ENCODE assay signal across 8 cellular contexts in the genomic region with DNA sequence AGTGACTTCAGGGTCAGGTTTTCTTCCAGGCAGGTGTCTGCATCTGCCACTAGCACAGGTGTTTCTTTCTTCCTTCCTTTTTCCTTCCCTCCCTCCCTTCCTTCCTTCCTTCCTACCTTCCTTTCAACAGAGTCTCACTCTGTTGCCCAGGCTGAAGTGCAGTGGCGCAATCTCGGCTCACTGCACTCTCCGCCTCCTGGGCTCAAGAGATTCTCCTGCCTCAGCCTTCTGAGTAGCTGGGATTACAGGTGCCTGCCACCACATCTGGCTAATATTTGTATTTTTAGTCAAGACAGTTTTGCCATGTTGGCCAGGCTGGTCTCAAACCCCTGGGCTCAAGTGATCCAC. TPM values are rescaled to one million over a fixed set of nuclear protein-coding genes. Genes with fewer than 3 reads are reported as not detected.
DNase-seq lines count a peak whose midpoint lies in the region; ATAC-seq, FAIRE-seq and TF ChIP-seq lines count a peak whose summit lies in the region.
"Not testable (repeated sequence)": the region's sequence is repeated elsewhere in the genome, so short reads cannot be mapped to it uniquely, and the experiment has no call there.

No MANE protein-coding gene starts in this region.

- H3K36me3 ChIP-seq in A673 (ENCODE audit: insufficient read depth, low read length, poor library complexity, severe bottlenecking); Caco-2 (ENCODE audit: control insufficient read depth, insufficient read depth, low read length); OCI-LY1 (ENCODE audit: insufficient read depth, low read length); K562 (ENCODE audit: control insufficient read depth, insufficient read depth, low read length); esophagus squamous epithelium; smooth muscle cell (ENCODE audit: low read depth): not testable (repeated sequence)

- not testable (repeated sequence) for FAIRE-seq in K562 (lab: Jason Lieb, UNC)

- not testable (repeated sequence) for H3F3A ChIP-seq in OCI-LY1 (ENCODE audit: insufficient read depth, low read length)
- peaks cover 36% of the 10 kb centered on the region for H3F3A ChIP-seq in smooth muscle cell (ENCODE audit: low read depth)

- H3K4me1 Mint-ChIP-seq in Caco-2 (ENCODE audit: low read depth, unreplicated experiment): peaks cover 65% of the 10 kb centered on the region
- H3K4me1 Mint-ChIP-seq in mesothelial cell of epicardium: peaks cover 53% of the 10 kb centered on the region

- not testable (repeated sequence) for H2AFZ ChIP-seq in OCI-LY1 (ENCODE audit: low read length); K562 (ENCODE audit: low read depth, low read length)
- H2AFZ ChIP-seq in smooth muscle cell (ENCODE audit: low read depth): peak overlapping the region; percentile 88

- H3K4me3 Mint-ChIP-seq in Caco-2 (ENCODE audit: unreplicated experiment): peak overlapping the region; percentile 3
- H3K4me3 Mint-ChIP-seq in mesothelial cell of epicardium: not testable (repeated sequence)

- not testable (repeated sequence) for H4K20me1 ChIP-seq in OCI-LY1 (ENCODE audit: insufficient read depth, low read length); K562 (replicated peaks; ENCODE audit: control insufficient read depth, insufficient read depth, low read length); smooth muscle cell (ENCODE audit: low read depth)

- POLR2A ChIA-PET in A673 (lab: Charles Lee; ENCODE audit: low non-redundant PET); Caco-2 (lab: Charles Lee): not testable (repeated sequence)
- POLR2A ChIA-PET in K562 (lab: Yijun Ruan, JAX): interaction anchor here (1.3 kb wide), 1 partner anchor 11 kb away, joined by 3 read pairs; no protein-coding TSS in a partner anchor

- H3K9me3 Mint-ChIP-seq in Caco-2 (ENCODE audit: unreplicated experiment); mesothelial cell of epicardium: not testable (repeated sequence)

- not testable (repeated sequence) for H3K9me2 ChIP-seq in OCI-LY1 (ENCODE audit: low read depth, low read length)

- H3K4me3 ChIP-seq in A673 (ENCODE audit: low read depth, low read length, poor library complexity, severe bottlenecking); Caco-2 (ENCODE audit: low read depth, low read length); OCI-LY1 (ENCODE audit: low read depth, low read length, poor library complexity, severe bottlenecking); K562; esophagus squamous epithelium; smooth muscle cell: not testable (repeated sequence)

- H3K27me3 Mint-ChIP-seq in Caco-2 (ENCODE audit: insufficient read depth, unreplicated experiment); mesothelial cell of epicardium (ENCODE audit: low read depth): not testable (repeated sequence)

- not testable (repeated sequence) for TF ChIP-seq POLR2A in K562 (conservative IDR thresholded peaks at IDR 0.05); esophagus squamous epithelium (IDR thresholded peaks at IDR 0.05)

- not testable (repeated sequence) for H3K9me3 ChIP-seq in A673 (ENCODE audit: low read depth, low read length, poor library complexity, severe bottlenecking); Caco-2; OCI-LY1 (ENCODE audit: low read length); K562 (replicated peaks; ENCODE audit: control insufficient read depth, insufficient read depth, low read depth, low read length); esophagus squamous epithelium; smooth muscle cell (replicated peaks; ENCODE audit: low read depth)

- in situ Hi-C loops in K562 (cut with MboI): not testable (repeated sequence)

- intact Hi-C loops in A673 (cut with micrococcal nuclease; ENCODE audit: unreplicated experiment); Caco-2 (cut with micrococcal nuclease; ENCODE audit: unreplicated experiment); K562 (cut with micrococcal nuclease); esophagus squamous epithelium (cut with DNase I): not testable (repeated sequence)

- no CpG with 5 or more reads among the region's 3 CpGs for WGBS in K562 (ENCODE audit: insufficient coverage, low coverage, missing lambda C conversion rate)
- 58 to 88% methylated on average over 3 of the region's 3 CpGs for WGBS in esophagus squamous epithelium, 2 donors
- WGBS in smooth muscle cell (ENCODE audit: low lambda C conversion rate): 75% methylated on average over 3 of the region's 3 CpGs

- not testable (repeated sequence) for BruUV-seq in A673 (replicated peaks; lab: Mats Ljungman, UMichigan); Caco-2 (replicated peaks; lab: Mats Ljungman, UMichigan); K562 (replicated peaks; lab: Mats Ljungman, UMichigan)

- H3K36me3 Mint-ChIP-seq in Caco-2 (ENCODE audit: insufficient read depth, unreplicated experiment): peaks cover 20% of the 10 kb centered on the region
- not testable (repeated sequence) for H3K36me3 Mint-ChIP-seq in mesothelial cell of epicardium

- H3K4me2 ChIP-seq in OCI-LY1 (ENCODE audit: low read length); K562 (ENCODE audit: insufficient read depth, low read length): not testable (repeated sequence)
- H3K4me2 ChIP-seq in smooth muscle cell: peak overlapping the region; percentile 69

- not testable (repeated sequence) for H3K27me3 ChIP-seq in A673 (replicated peaks; ENCODE audit: insufficient read depth, low read depth, low read length, poor library complexity); Caco-2 (replicated peaks; ENCODE audit: control insufficient read depth, insufficient read depth, low read length); OCI-LY1 (ENCODE audit: insufficient read depth, low read length); K562 (ENCODE audit: control insufficient read depth in 2 of 2, insufficient read depth in 2 of 2, low read length in 2 of 2); esophagus squamous epithelium; smooth muscle cell (ENCODE audit: low read depth)

- H3K4me1 ChIP-seq in A673 (ENCODE audit: insufficient read depth, low read length, poor library complexity, severe bottlenecking) (peaks cover 26% of the 10 kb centered on the region), Caco-2 (peaks cover 69% of the 10 kb centered on the region), OCI-LY1 (ENCODE audit: insufficient read depth, low read length, severe bottlenecking) (peaks cover 64% of the 10 kb centered on the region), K562 (replicated peaks in 1 of 2; ENCODE audit: control insufficient read depth in 2 of 2, insufficient read depth in 2 of 2, low read length in 2 of 2) (peaks cover 42 to 47% of the 10 kb centered on the region in 2 experiments), esophagus squamous epithelium (peaks cover 31 to 59% (median 34%) of the 10 kb centered on the region in 3 donors), smooth muscle cell (ENCODE audit: low read depth) (peaks cover 29% of the 10 kb centered on the region)

- not testable (repeated sequence) for ATAC-seq in K562

- not testable (repeated sequence) for TF ChIP-seq CTCF in A673 (conservative IDR thresholded peaks at IDR 0.05; ENCODE audit: low read depth, low read length); Caco-2 (IDR thresholded peaks at IDR 0.05; ENCODE audit: insufficient read depth in 1 of 2, low read depth in 1 of 2, low read length in 1 of 2, severe bottlenecking in 1 of 2, unreplicated experiment in 1 of 2); OCI-LY1 (IDR thresholded peaks at IDR 0.05; ENCODE audit: low read length); VCaP (conservative IDR thresholded peaks at IDR 0.05); K562 (IDR thresholded peaks at IDR 0.05 in 2 of 3, conservative IDR thresholded peaks at IDR 0.05 in 1 of 3; ENCODE audit: insufficient read depth in 2 of 3, low read depth in 1 of 3, low read length in 3 of 3); esophagus squamous epithelium (IDR thresholded peaks at IDR 0.05); mesothelial cell of epicardium (IDR thresholded peaks at IDR 0.05; ENCODE audit: unreplicated experiment); smooth muscle cell (IDR thresholded peaks at IDR 0.05; ENCODE audit: borderline replicate concordance, insufficient read depth, poor library complexity, severe bottlenecking)

- peak overlapping the region; percentile 99 for H3K27ac Mint-ChIP-seq in Caco-2 (ENCODE audit: unreplicated experiment)
- peak overlapping the region; percentile 97 for H3K27ac Mint-ChIP-seq in mesothelial cell of epicardium

- H3K27ac ChIP-seq in A673 (ENCODE audit: low read depth, low read length, poor library complexity, severe bottlenecking) (peak overlapping the region; percentile 22), OCI-LY1 (ENCODE audit: low read depth, low read length, poor library complexity, severe bottlenecking) (peak overlapping the region; percentile 71), VCaP (peak overlapping the region; percentile 70; the same call in 1 of the 2 replicates), esophagus squamous epithelium (peak overlapping the region; percentile 54 to 93 (median 92)), smooth muscle cell (ENCODE audit: low read depth) (peak overlapping the region; percentile 100)
- not testable (repeated sequence) for H3K27ac ChIP-seq in K562 (ENCODE audit: extremely low read depth, low read depth, low read length)

- CTCF ChIA-PET in A673 (lab: Charles Lee); Caco-2 (lab: Charles Lee); K562 (lab: Yijun Ruan, JAX; ENCODE audit: low intra/inter-chr PET ratio): not testable (repeated sequence)

- not testable (repeated sequence) for TF ChIP-seq EP300 in K562 (IDR thresholded peaks at IDR 0.05; ENCODE audit: low read length)

- H3K9me1 ChIP-seq in K562 (ENCODE audit: control insufficient read depth, insufficient read depth, low read length): not testable (repeated sequence)

- H3K79me2 ChIP-seq in OCI-LY1 (ENCODE audit: insufficient read depth, low read length); K562 (ENCODE audit: control insufficient read depth, insufficient read depth, low read length); smooth muscle cell (ENCODE audit: low read depth): not testable (repeated sequence)

- not testable (repeated sequence) for H3K9ac ChIP-seq in OCI-LY1 (ENCODE audit: low read length)
- H3K9ac ChIP-seq in K562 (ENCODE audit: insufficient read depth in 1 of 2, low read depth in 2 of 2, low read length in 2 of 2): 0 out of 4 replicates have a peak overlapping the region, but pooled peaks of 1 of the 2 experiments have one; percentile 71
- H3K9ac ChIP-seq in smooth muscle cell (ENCODE audit: low read depth): peak overlapping the region; percentile 5

- TF ChIP-seq RAD21 in K562 (CRISPR knock-in tag; conservative IDR thresholded peaks at IDR 0.05 in 1 of 2, IDR thresholded peaks at IDR 0.05 in 1 of 2): not testable (repeated sequence)

- DNase-seq in A673 (ENCODE audit: low spot score); Caco-2; K562 (ENCODE audit: extremely low read depth in 1 of 4, low spot score in 3 of 4); esophagus squamous epithelium (lab: John Stamatoyannopoulos, UW); mesothelial cell of epicardium (ENCODE audit: low spot score in 2 of 2, unreplicated experiment in 2 of 2); smooth muscle cell (lab: John Stamatoyannopoulos, UW; ENCODE audit: unreplicated experiment): not testable (repeated sequence)

RNA-seq across cellular contexts. Expression of gene ECHDC3, which starts 53.8 kb away (rescaled TPM):
- total RNA-seq in A673 (2021) (8.9 and 13.9 TPM in 2 replicates), Caco-2 (2022) (27.9 and 30.1 TPM in 2 replicates), K562 (2014; rRNA removed) (19.4 and 25.7 TPM in 2 replicates), K562 (2014; rRNA removed; fragmentation: Illumina TruSeq; extraction: Trizol) (8.9 and 9.0 TPM in 2 replicates), K562 (2015; rRNA removed; fragmentation: Illumina TruSeq; extraction: Trizol) (12.6 and 14.0 TPM in 2 replicates), K562 (2021) (17.3 and 17.9 TPM in 2 replicates), esophagus squamous epithelium (10 to 100 TPM in 2 of 4 donors, 1 to 10 TPM in 1, under 1 TPM in 1; 0.44 to 55.7 (median 31.6) TPM), mesothelial cell of epicardium (5.1 to 8.6 TPM (median 5.7 TPM) in 3 replicates), smooth muscle cell (10.2 and 14.1 TPM in 2 replicates)
- total RNA-seq in K562 (2011; cell fraction: chromatin; rRNA removed; ENCODE audit: low replicate concordance): 4.0 and 10.2 TPM in 2 replicates
- 9.7 and 10.3 TPM in 2 replicates for total RNA-seq in K562 (2011; cell fraction: nucleolus; rRNA removed)
- 5.5 and 5.7 TPM in 2 replicates for total RNA-seq in K562 (2011; cell fraction: nucleoplasm; rRNA removed)
- polyA plus RNA-seq in K562 (2011; rRNA removed) (16.1 and 21.9 TPM in 2 replicates), K562 (2014; fragmentation: Illumina TruSeq; extraction: Trizol) (15.7 and 17.1 TPM in 2 replicates), K562 (2014; fragmentation: Nextera tagmentation; extraction: Ambion mirVana) (under 1 TPM; 0.53 to 0.67 TPM), K562 (2014; rRNA removed) (10.0 and 17.7 TPM in 2 replicates), smooth muscle cell (6.0 and 8.7 TPM in 2 replicates)
- polyA plus RNA-seq in K562 (2011; cell fraction: cytosol; rRNA removed): 17.5 and 35.2 TPM in 2 replicates
- polyA plus RNA-seq in K562 (2011; cell fraction: nucleus; rRNA removed): 14.3 and 27.7 TPM in 2 replicates
- polyA plus RNA-seq in K562 (2012): 8.6 and 12.1 TPM in 2 replicates
- 8.7 and 16.4 TPM in 2 replicates for polyA minus RNA-seq in K562 (2011; rRNA and poly(A)+ RNA removed)
- 7.0 and 9.4 TPM in 2 replicates for polyA minus RNA-seq in K562 (2011; cell fraction: cytosol; rRNA and poly(A)+ RNA removed)
- 7.4 and 10.4 TPM in 2 replicates for polyA minus RNA-seq in K562 (2011; cell fraction: nucleus; rRNA and poly(A)+ RNA removed)
